Comparison of ENCODE assay signal across 8 cellular contexts in genomic region chr19:23046743-23047142, GRCh38. TPM values are rescaled to one million over a fixed set of nuclear protein-coding genes. Genes with fewer than 3 reads are reported as not detected.
"Had no signal": no experiment of that assay in that cellular context is flagged by ENCODE, and none has a peak within 500 bp of the region (broad histone marks: within the 10 kb centered on the region; RNA-seq: fewer than 3 reads in every experiment).

No MANE protein-coding gene starts in this region.

- H3K4me2 ChIP-seq: KMS-11 had no signal

- H3K27me3 Mint-ChIP-seq: IgD-negative memory B cell had no signal

- H3K9ac ChIP-seq: KMS-11 had no signal

- H3K4me1 Mint-ChIP-seq: IgD-negative memory B cell had no signal

- DNase-seq: KBM-7, KG1 had no signal

- H3K27ac ChIP-seq: HL-60, KMS-11 had no signal

- H3K27ac Mint-ChIP-seq: IgD-negative memory B cell had no signal

- H3K4me3 Mint-ChIP-seq: IgD-negative memory B cell had no signal

- H3K36me3 Mint-ChIP-seq: IgD-negative memory B cell had no signal

- FAIRE-seq: HTR-8/SVneo had no signal

RNA-seq across cellular contexts. Expression of gene ZNF728, which starts 43.8 kb away (rescaled TPM):
- total RNA-seq: HT-29, HT1080 had no signal
- polyA plus RNA-seq: IgD-negative memory B cell had no signal
